ENCODE assay signal across 35 cellular contexts in genomic region chr3:124206225-124206624, GRCh38.
"Had no signal": no experiment of that assay in that cellular context is flagged by ENCODE, and none has a peak within 500 bp of the region (broad histone marks: within the 10 kb centered on the region; RNA-seq: fewer than 3 reads in every experiment).

No MANE protein-coding gene starts in this region.

- H3K9me3 ChIP-seq: MG63 had no signal

- H3K36me3 ChIP-seq: MG63 had no signal

- H3K27ac ChIP-seq: KMS-11 had no signal

- H3K4me3 ChIP-seq: MG63 had no signal

- DNase-seq: Karpas-422, Kasumi-1, KBM-7, KG1, MG63, MM.1S, MV-4-11, NCI-H1048, NCI-H1092, NCI-H1092 treated with DMSO at 0.1 percent for 48 hours, NCI-H1105, NCI-H1105 treated with DMSO at 0.1 percent for 48 hours, NCI-H1417 treated with DMSO at 0.1 percent for 48 hours, NCI-H1436, NCI-H1436 treated with DMSO at 0.1 percent for 48 hours, NCI-H146, NCI-H1694, NCI-H1694 treated with DMSO at 0.1 percent for 48 hours, NCI-H187, NCI-H187 treated with DMSO at 0.1 percent for 48 hours, NCI-H1930, NCI-H2029, NCI-H2029 treated with DMSO at 0.1 percent for 48 hours, NCI-H2081, NCI-H2081 treated with DMSO at 0.1 percent for 48 hours, NCI-H2107, NCI-H2171, NCI-H2171 treated with DMSO at 0.1 percent for 48 hours, NCI-H2227 treated with DMSO at 0.1 percent for 48 hours, NCI-H226, NCI-H345, NCI-H446, NCI-H446 treated with DMSO at 0.1 percent for 48 hours, NCI-H510A had no signal
